Comparison of ENCODE assay signal across 8 cellular contexts in the genomic region with DNA sequence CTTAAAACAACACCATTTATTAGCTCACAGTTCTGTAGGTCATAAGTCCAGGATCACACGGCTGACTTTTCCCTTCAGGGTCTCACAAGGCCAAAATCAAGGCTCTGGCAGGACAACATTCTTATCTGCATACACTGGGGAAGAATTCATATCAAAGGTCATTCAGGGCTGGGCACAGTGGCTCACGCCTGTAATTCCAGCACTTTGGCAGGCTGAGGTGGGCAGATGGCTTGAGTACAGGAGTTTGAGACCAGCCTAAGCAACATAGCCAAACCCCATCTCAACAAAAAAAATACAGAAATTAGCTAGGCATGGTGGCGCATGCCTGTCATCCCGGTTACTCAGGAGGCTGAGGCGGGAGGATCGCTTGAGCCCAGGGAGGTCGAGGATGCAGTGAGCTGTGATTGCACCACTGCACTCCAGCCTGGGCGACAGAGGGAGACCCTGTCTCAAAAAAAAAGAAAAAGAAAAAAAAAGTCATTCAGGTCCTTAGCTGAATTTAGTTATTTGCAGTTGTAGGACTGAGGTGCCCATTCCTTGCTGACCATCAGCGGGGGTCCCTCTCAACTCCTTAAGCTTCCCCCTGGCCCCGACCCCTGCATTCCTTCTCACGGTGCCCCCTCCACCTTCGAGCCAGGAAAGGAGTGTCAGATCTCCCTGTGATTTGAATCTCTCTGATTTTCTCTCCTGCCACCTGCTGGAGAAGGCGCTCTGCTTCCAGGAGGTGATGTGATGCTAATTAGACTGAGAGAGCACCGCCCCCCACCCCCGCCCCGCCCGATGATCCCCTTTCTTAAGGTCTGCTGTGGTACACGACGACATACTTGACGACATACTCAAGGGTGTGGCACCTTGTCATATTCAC.
DNase-seq lines count a peak whose midpoint lies in the region; ATAC-seq and TF ChIP-seq lines count a peak whose summit lies in the region.

No MANE protein-coding gene starts in this region.

- in situ Hi-C loops in brain microvascular endothelial cell (cut with HindIII; ENCODE audit: low pct_ligation_motif_present, low sequenced_read_pairs): no loop called here

- H3K36me3 ChIP-seq in brain microvascular endothelial cell (replicated peaks) (no peaks in the 10 kb centered on the region), liver (ENCODE audit: control insufficient read depth in 4 of 4, insufficient read depth in 3 of 4, low read depth in 1 of 4, low read length in 3 of 4) (no peaks in the 10 kb centered on the region)

- WGBS in liver: 64% methylated on average over 20 of the region's 20 CpGs

- peak in 1 of 2 donors; percentile 51 for TF ChIP-seq RAD21 in liver (IDR thresholded peaks at IDR 0.05)

- H3K27ac ChIP-seq in brain microvascular endothelial cell: no peak overlapping the region
- H3K27ac ChIP-seq in liver (ENCODE audit: low read depth in 1 of 2, low read length in 2 of 2): peak overlapping the region; percentile 7 to 55

- H3K4me3 ChIP-seq in AG10803 (ENCODE audit: low read length): no peak overlapping the region
- no peak overlapping the region for H3K4me3 ChIP-seq in brain microvascular endothelial cell (ENCODE audit: low read depth, low read length)
- H3K4me3 ChIP-seq in liver (ENCODE audit: low read depth in 1 of 3, low read length in 3 of 3): no peak overlapping the region

- CTCF ChIA-PET in HEK293T (lab: Yijun Ruan, JAX): interaction anchor here (0.7 to 0.8 kb wide), 3 partner anchors 11 to 70 kb away, joined by 3 to 9 read pairs (median 3); no protein-coding TSS in a partner anchor

- H3K27me3 ChIP-seq in brain microvascular endothelial cell (replicated peaks): no peaks in the 10 kb centered on the region
- no peaks in the 10 kb centered on the region for H3K27me3 ChIP-seq in liver (ENCODE audit: control insufficient read depth in 4 of 4, insufficient read depth in 4 of 4, low read length in 3 of 4)

- no peaks in the 10 kb centered on the region for H3K9me3 ChIP-seq in liver (ENCODE audit: control insufficient read depth in 4 of 4, low read length in 3 of 4)

- TF ChIP-seq CTCF in AG10803 (conservative IDR thresholded peaks at IDR 0.05; ENCODE audit: low read length) (0 out of 2 replicates have a peak, but pooled peaks have one; percentile 11), brain microvascular endothelial cell (IDR thresholded peaks at IDR 0.05; ENCODE audit: low read depth, low read length, missing control alignments) (peak; percentile 58), liver (IDR thresholded peaks at IDR 0.05; ENCODE audit: low read depth, low read length, missing input control) (peak; percentile 8)

- ATAC-seq in HG02852 (IDR thresholded peaks at IDR 0.05; ENCODE audit: unreplicated experiment) (no peak), HG02938 (IDR thresholded peaks at IDR 0.05; ENCODE audit: unreplicated experiment) (no peak)

- DNase-seq in AG10803 (ENCODE audit: low read depth): no peak
- peak; percentile 68 for DNase-seq in HEK293T (ENCODE audit: extremely low spot score)
- no peak for DNase-seq in brain microvascular endothelial cell
- no peak for DNase-seq in EL
- no peak for DNase-seq in NCI-H2107 treated with DMSO at 0.1 percent for 48 hours (lab: John Stamatoyannopoulos, UW; ENCODE audit: unreplicated experiment)

- peaks cover 8 to 29% (median 22%) of the 10 kb centered on the region in 4 donors for H3K4me1 ChIP-seq in liver (ENCODE audit: control insufficient read depth in 4 of 4, insufficient read depth in 4 of 4, low read length in 3 of 4)

- POLR2A ChIA-PET in HEK293T (lab: Yijun Ruan, JAX): no interaction called here

- peak overlapping the region in 1 of 2 donors; percentile 2 for H3K9ac ChIP-seq in liver (ENCODE audit: low read depth in 1 of 2, low read length in 2 of 2)

TF ChIP-seq in HEK293T, 16 proteins besides CTCF, POLR2A, EP300 and RAD21:
- TF ChIP-seq HDGF (IDR thresholded peaks at IDR 0.05; ENCODE audit: borderline replicate concordance) (no peak), FOXA1 (IDR thresholded peaks at IDR 0.05) (no peak), ARNT (IDR thresholded peaks at IDR 0.05) (no peak), TARDBP (IDR thresholded peaks at IDR 0.05) (no peak), SUZ12 (IDR thresholded peaks at IDR 0.05) (no peak), FOXK2 (IDR thresholded peaks at IDR 0.05) (no peak), CTBP1 (IDR thresholded peaks at IDR 0.05; ENCODE audit: borderline replicate concordance) (no peak), LEF1 (IDR thresholded peaks at IDR 0.05; ENCODE audit: borderline replicate concordance) (no peak), ZNF384 (IDR thresholded peaks at IDR 0.05) (no peak), SP1 (IDR thresholded peaks at IDR 0.05) (no peak), L3MBTL2 (conservative IDR thresholded peaks at IDR 0.05) (no peak), FOXM1 (IDR thresholded peaks at IDR 0.05; ENCODE audit: borderline replicate concordance) (no peak), BHLHE40 (IDR thresholded peaks at IDR 0.05; ENCODE audit: borderline replicate concordance) (no peak), NFRKB (IDR thresholded peaks at IDR 0.05) (no peak)
- TF ChIP-seq, protein P1, sequence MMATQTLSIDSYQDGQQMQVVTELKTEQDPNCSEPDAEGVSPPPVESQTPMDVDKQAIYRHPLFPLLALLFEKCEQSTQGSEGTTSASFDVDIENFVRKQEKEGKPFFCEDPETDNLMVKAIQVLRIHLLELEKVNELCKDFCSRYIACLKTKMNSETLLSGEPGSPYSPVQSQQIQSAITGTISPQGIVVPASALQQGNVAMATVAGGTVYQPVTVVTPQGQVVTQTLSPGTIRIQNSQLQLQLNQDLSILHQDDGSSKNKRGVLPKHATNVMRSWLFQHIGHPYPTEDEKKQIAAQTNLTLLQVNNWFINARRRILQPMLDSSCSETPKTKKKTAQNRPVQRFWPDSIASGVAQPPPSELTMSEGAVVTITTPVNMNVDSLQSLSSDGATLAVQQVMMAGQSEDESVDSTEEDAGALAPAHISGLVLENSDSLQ (IDR thresholded peaks at IDR 0.05): no peak

TF ChIP-seq in liver, 16 proteins besides CTCF, POLR2A, EP300 and RAD21:
- TF ChIP-seq, protein P2, sequence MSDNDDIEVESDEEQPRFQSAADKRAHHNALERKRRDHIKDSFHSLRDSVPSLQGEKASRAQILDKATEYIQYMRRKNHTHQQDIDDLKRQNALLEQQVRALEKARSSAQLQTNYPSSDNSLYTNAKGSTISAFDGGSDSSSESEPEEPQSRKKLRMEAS (IDR thresholded peaks at IDR 0.05): no peak
- no peak for TF ChIP-seq FOXA1 (IDR thresholded peaks at IDR 0.05)
- TF ChIP-seq, protein P3, sequence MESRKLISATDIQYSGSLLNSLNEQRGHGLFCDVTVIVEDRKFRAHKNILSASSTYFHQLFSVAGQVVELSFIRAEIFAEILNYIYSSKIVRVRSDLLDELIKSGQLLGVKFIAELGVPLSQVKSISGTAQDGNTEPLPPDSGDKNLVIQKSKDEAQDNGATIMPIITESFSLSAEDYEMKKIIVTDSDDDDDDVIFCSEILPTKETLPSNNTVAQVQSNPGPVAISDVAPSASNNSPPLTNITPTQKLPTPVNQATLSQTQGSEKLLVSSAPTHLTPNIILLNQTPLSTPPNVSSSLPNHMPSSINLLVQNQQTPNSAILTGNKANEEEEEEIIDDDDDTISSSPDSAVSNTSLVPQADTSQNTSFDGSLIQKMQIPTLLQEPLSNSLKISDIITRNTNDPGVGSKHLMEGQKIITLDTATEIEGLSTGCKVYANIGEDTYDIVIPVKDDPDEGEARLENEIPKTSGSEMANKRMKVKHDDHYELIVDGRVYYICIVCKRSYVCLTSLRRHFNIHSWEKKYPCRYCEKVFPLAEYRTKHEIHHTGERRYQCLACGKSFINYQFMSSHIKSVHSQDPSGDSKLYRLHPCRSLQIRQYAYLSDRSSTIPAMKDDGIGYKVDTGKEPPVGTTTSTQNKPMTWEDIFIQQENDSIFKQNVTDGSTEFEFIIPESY (IDR thresholded peaks at IDR 0.05): no peak
- TF ChIP-seq TAF1 (conservative IDR thresholded peaks at IDR 0.05): no peak
- TF ChIP-seq GABPA (IDR thresholded peaks at IDR 0.05 in 1 of 2, conservative IDR thresholded peaks at IDR 0.05 in 1 of 2): no peak
- TF ChIP-seq HNF4G (IDR thresholded peaks at IDR 0.05): peak; percentile 53
- no peak for TF ChIP-seq YY1 (IDR thresholded peaks at IDR 0.05)
- TF ChIP-seq EGR1 (IDR thresholded peaks at IDR 0.05; ENCODE audit: low read depth in 2 of 2): no peak
- peak; percentile 86 for TF ChIP-seq NR2F2 (IDR thresholded peaks at IDR 0.05)
- peak; percentile 68 for TF ChIP-seq SP1 (IDR thresholded peaks at IDR 0.05)
- no peak for TF ChIP-seq FOXA2 (IDR thresholded peaks at IDR 0.05)
- TF ChIP-seq, protein P4, sequence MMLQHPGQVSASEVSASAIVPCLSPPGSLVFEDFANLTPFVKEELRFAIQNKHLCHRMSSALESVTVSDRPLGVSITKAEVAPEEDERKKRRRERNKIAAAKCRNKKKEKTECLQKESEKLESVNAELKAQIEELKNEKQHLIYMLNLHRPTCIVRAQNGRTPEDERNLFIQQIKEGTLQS (IDR thresholded peaks at IDR 0.05): no peak
- TF ChIP-seq, protein P5, sequence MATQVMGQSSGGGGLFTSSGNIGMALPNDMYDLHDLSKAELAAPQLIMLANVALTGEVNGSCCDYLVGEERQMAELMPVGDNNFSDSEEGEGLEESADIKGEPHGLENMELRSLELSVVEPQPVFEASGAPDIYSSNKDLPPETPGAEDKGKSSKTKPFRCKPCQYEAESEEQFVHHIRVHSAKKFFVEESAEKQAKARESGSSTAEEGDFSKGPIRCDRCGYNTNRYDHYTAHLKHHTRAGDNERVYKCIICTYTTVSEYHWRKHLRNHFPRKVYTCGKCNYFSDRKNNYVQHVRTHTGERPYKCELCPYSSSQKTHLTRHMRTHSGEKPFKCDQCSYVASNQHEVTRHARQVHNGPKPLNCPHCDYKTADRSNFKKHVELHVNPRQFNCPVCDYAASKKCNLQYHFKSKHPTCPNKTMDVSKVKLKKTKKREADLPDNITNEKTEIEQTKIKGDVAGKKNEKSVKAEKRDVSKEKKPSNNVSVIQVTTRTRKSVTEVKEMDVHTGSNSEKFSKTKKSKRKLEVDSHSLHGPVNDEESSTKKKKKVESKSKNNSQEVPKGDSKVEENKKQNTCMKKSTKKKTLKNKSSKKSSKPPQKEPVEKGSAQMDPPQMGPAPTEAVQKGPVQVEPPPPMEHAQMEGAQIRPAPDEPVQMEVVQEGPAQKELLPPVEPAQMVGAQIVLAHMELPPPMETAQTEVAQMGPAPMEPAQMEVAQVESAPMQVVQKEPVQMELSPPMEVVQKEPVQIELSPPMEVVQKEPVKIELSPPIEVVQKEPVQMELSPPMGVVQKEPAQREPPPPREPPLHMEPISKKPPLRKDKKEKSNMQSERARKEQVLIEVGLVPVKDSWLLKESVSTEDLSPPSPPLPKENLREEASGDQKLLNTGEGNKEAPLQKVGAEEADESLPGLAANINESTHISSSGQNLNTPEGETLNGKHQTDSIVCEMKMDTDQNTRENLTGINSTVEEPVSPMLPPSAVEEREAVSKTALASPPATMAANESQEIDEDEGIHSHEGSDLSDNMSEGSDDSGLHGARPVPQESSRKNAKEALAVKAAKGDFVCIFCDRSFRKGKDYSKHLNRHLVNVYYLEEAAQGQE (IDR thresholded peaks at IDR 0.05): no peak
- TF ChIP-seq HNF4A (conservative IDR thresholded peaks at IDR 0.05): peak; percentile 80 to 84
- TF ChIP-seq JUND (IDR thresholded peaks at IDR 0.05): peak in 1 of 2 donors; percentile 25
- peak; percentile 82 to 86 for TF ChIP-seq RXRA (IDR thresholded peaks at IDR 0.05)

Comparison
In these comparisons a context has a peak if more than half of its experiments do, and no peak if none do; other contexts are left out.
1. CTCF ChIP-seq: peak in every context shown above with its lines; median percentile 58 in brain microvascular endothelial cell; 11 in AG10803; 8 in liver.